In genomic region chr9:27382989-27383388, GRCh38 we compare ENCODE assay signal across 24 cellular contexts.
A peak's percentile ranks its signal among the peaks of the same experiment; 100 is the strongest.
DNase-seq lines count a peak whose midpoint lies in the region; ATAC-seq and TF ChIP-seq lines count a peak whose summit lies in the region.
"Had no signal": no experiment of that assay in that cellular context is flagged by ENCODE, and none has a peak within 500 bp of the region (broad histone marks: within the 10 kb centered on the region; RNA-seq: fewer than 3 reads in every experiment).

No MANE protein-coding gene starts in this region.

- no peaks in the 10 kb centered on the region for H3K9me3 Mint-ChIP-seq in memory B cell
- no peaks in the 10 kb centered on the region for H3K9me3 Mint-ChIP-seq in stimulated activated memory B cell treated with anti-CD40 and anti-IgM and Interleukin-4, amounts not matched to agents 10 μg/mL and 1 μg/mL and 100 μg/mL, for 72 hours
- H3K9me3 Mint-ChIP-seq: activated T-helper 17 cell treated with anti-CD3 and anti-CD28 coated beads, Interleukin-2, amount 50 U/mL, for 72 hours; brain; H9; natural killer cell treated with Interleukin-12 subunit alpha and Interleukin-12 subunit beta and Interleukin-15 and Interleukin-18, amount 100 ng/mL, for 72 hours had no signal

- H3K9me3 ChIP-seq in BLaER1 (no peaks in the 10 kb centered on the region), RWPE2 (ENCODE audit: severe bottlenecking) (no peaks in the 10 kb centered on the region)
- H3K9me3 ChIP-seq: SJSA1, suprapubic skin had no signal

- peaks cover 69% of the 10 kb centered on the region for H3K4me1 Mint-ChIP-seq in memory B cell
- H3K4me1 Mint-ChIP-seq in stimulated activated memory B cell treated with anti-CD40 and anti-IgM and Interleukin-4, amounts not matched to agents 10 μg/mL and 1 μg/mL and 100 μg/mL, for 72 hours = peaks cover 86% of the 10 kb centered on the region
- H3K4me1 Mint-ChIP-seq: activated T-helper 17 cell treated with anti-CD3 and anti-CD28 coated beads, Interleukin-2, amount 50 U/mL, for 72 hours had no signal

- H3K27ac Mint-ChIP-seq in memory B cell = peak overlapping the region; percentile 67
- peak overlapping the region; percentile 73 for H3K27ac Mint-ChIP-seq in stimulated activated memory B cell treated with anti-CD40 and anti-IgM and Interleukin-4, amounts not matched to agents 10 μg/mL and 1 μg/mL and 100 μg/mL, for 72 hours
- H3K27ac Mint-ChIP-seq: activated CD8-positive, alpha-beta T cell treated with anti-CD3 and anti-CD28 coated beads, Interleukin-2, amount 10 ng/mL, durations not matched to agents 7 days and 5 days; activated T-helper 17 cell treated with anti-CD3 and anti-CD28 coated beads, Interleukin-2, amount 50 U/mL, for 72 hours; natural killer cell treated with Interleukin-12 subunit alpha and Interleukin-12 subunit beta and Interleukin-15 and Interleukin-18, amount 100 ng/mL, for 72 hours had no signal

- H3K36me3 ChIP-seq in BLaER1 = no peaks in the 10 kb centered on the region
- no peaks in the 10 kb centered on the region for H3K36me3 ChIP-seq in RWPE2 (ENCODE audit: low read depth)
- H3K36me3 ChIP-seq: SJSA1, suprapubic skin had no signal

- peak overlapping the region; percentile 1 for H3K4me3 Mint-ChIP-seq in memory B cell
- no peak overlapping the region for H3K4me3 Mint-ChIP-seq in stimulated activated memory B cell treated with anti-CD40 and anti-IgM and Interleukin-4, amounts not matched to agents 10 μg/mL and 1 μg/mL and 100 μg/mL, for 72 hours
- H3K4me3 Mint-ChIP-seq: activated CD8-positive, alpha-beta T cell treated with anti-CD3 and anti-CD28 coated beads, Interleukin-2, amount 10 ng/mL, durations not matched to agents 7 days and 5 days; activated T-helper 17 cell treated with anti-CD3 and anti-CD28 coated beads, Interleukin-2, amount 50 U/mL, for 72 hours; brain; H9; natural killer cell treated with Interleukin-12 subunit alpha and Interleukin-12 subunit beta and Interleukin-15 and Interleukin-18, amount 100 ng/mL, for 72 hours had no signal

- 0 out of 2 replicates have a peak overlapping the region, but pooled peaks have one; percentile 36 for H3K4me2 ChIP-seq in BLaER1

- H3K27me3 ChIP-seq in BLaER1 (no peaks in the 10 kb centered on the region), RWPE2 (ENCODE audit: insufficient read depth, poor library complexity, severe bottlenecking) (no peaks in the 10 kb centered on the region)
- H3K27me3 ChIP-seq: SJSA1, suprapubic skin had no signal

- H3K27me3 Mint-ChIP-seq in memory B cell = no peaks in the 10 kb centered on the region
- no peaks in the 10 kb centered on the region for H3K27me3 Mint-ChIP-seq in stimulated activated memory B cell treated with anti-CD40 and anti-IgM and Interleukin-4, amounts not matched to agents 10 μg/mL and 1 μg/mL and 100 μg/mL, for 72 hours
- H3K27me3 Mint-ChIP-seq: activated T-helper 17 cell treated with anti-CD3 and anti-CD28 coated beads, Interleukin-2, amount 50 U/mL, for 72 hours; brain had no signal

- ATAC-seq in RWPE2 (ENCODE audit: low read depth) = no peak
- no peak for ATAC-seq in memory B cell (ENCODE audit: low read depth)
- no peak for ATAC-seq in stimulated activated memory B cell treated with anti-CD40 and anti-IgM and Interleukin-4, amounts not matched to agents 10 μg/mL and 1 μg/mL and 100 μg/mL, for 72 hours
- ATAC-seq: activated CD8-positive, alpha-beta T cell treated with anti-CD3 and anti-CD28 coated beads, Interleukin-2, amount 10 ng/mL, durations not matched to agents 7 days and 5 days; activated T-helper 17 cell treated with anti-CD3 and anti-CD28 coated beads, Interleukin-2, amount 50 U/mL, for 72 hours; natural killer cell treated with Interleukin-12 subunit alpha and Interleukin-12 subunit beta and Interleukin-15 and Interleukin-18, amount 100 ng/mL, for 72 hours had no signal

- H4K20me1 ChIP-seq in BLaER1 = no peaks in the 10 kb centered on the region

- H3K9ac ChIP-seq in BLaER1 = no peak overlapping the region

- no peak overlapping the region for H3K27ac ChIP-seq in BLaER1
- peak overlapping the region; percentile 55 for H3K27ac ChIP-seq in RWPE2 (ENCODE audit: poor library complexity, severe bottlenecking)
- H3K27ac ChIP-seq: C4-2B, SJSA1, suprapubic skin, VCaP had no signal

- H3K4me1 ChIP-seq in BLaER1 (peaks cover 28% of the 10 kb centered on the region), RWPE2 (ENCODE audit: insufficient read depth, poor library complexity, severe bottlenecking) (peaks cover 22% of the 10 kb centered on the region)
- H3K4me1 ChIP-seq: SJSA1 had no signal

- intact Hi-C loops in posterior vena cava (cut with DNase I) = no loop called here

- no peaks in the 10 kb centered on the region for H3K36me3 Mint-ChIP-seq in memory B cell
- H3K36me3 Mint-ChIP-seq in stimulated activated memory B cell treated with anti-CD40 and anti-IgM and Interleukin-4, amounts not matched to agents 10 μg/mL and 1 μg/mL and 100 μg/mL, for 72 hours = no peaks in the 10 kb centered on the region
- H3K36me3 Mint-ChIP-seq: brain; natural killer cell treated with Interleukin-12 subunit alpha and Interleukin-12 subunit beta and Interleukin-15 and Interleukin-18, amount 100 ng/mL, for 72 hours had no signal

- TF ChIP-seq CTCF in RWPE2 (IDR thresholded peaks at IDR 0.05; ENCODE audit: poor library complexity, severe bottlenecking) = no peak

- H3K4me3 ChIP-seq in BLaER1 (no peak overlapping the region), RWPE2 (ENCODE audit: severe bottlenecking) (no peak overlapping the region)
- H3K4me3 ChIP-seq: SJSA1, suprapubic skin had no signal

- DNase-seq in RWPE2 (ENCODE audit: low spot score) (no peak), memory B cell (ENCODE audit: low spot score in 2 of 2) (no peak), globus pallidus (ENCODE audit: low spot score) (no peak), posterior vena cava (ENCODE audit: low spot score) (no peak), HuH-7.5 (ENCODE audit: low spot score) (no peak)
- DNase-seq: activated CD4-positive, alpha-beta T cell treated with anti-CD3 and anti-CD28 coated beads for 4 hours; activated CD8-positive, alpha-beta T cell treated with anti-CD3 and anti-CD28 coated beads, Interleukin-2, amount 10 ng/mL, durations not matched to agents 7 days and 5 days; activated naive CD4-positive, alpha-beta T cell treated with anti-CD3 and anti-CD28 coated beads, Interleukin-2, amount 50 U/mL, for 16 hours; glutamatergic neuron; H9; MV-4-11; NCI-H146; RPMI8226; stimulated activated naive CD4-positive, alpha-beta T cell; T1000 had no signal
